20 cellular contexts compared by ENCODE assay signal in the genomic region with DNA sequence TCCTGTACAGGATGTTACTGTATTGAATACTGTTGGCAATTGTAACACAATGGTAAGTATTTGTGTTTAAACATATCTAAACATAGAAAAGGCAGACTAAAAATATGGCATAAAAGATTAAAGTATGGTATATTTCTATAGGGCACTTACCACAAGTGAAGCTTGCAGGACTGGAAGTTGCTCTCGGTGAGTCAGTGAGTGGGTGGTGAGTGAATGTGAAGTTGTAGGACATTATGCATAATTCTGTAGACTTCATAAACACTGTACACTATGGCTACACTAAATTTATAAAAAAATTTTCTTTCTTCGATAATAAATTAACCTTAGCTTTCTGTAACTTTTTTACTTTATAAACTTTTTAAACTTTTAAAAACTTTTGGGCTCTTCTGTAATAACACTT. TPM values are rescaled to one million over a fixed set of nuclear protein-coding genes. Genes with fewer than 3 reads are reported as not detected.
DNase-seq lines count a peak whose midpoint lies in the region; ATAC-seq, FAIRE-seq and TF ChIP-seq lines count a peak whose summit lies in the region.
"Had no signal": no experiment of that assay in that cellular context is flagged by ENCODE, and none has a peak within 500 bp of the region (broad histone marks: within the 10 kb centered on the region; RNA-seq: fewer than 3 reads in every experiment).

No MANE protein-coding gene starts in this region.

- TF ChIP-seq CTCF in K562 (IDR thresholded peaks at IDR 0.05 in 2 of 3, conservative IDR thresholded peaks at IDR 0.05 in 1 of 3; ENCODE audit: insufficient read depth in 2 of 3, low read depth in 1 of 3, low read length in 3 of 3) (no peak), foreskin keratinocyte (conservative IDR thresholded peaks at IDR 0.05) (no peak), type B pancreatic cell (conservative IDR thresholded peaks at IDR 0.05) (no peak)

- no peaks in the 10 kb centered on the region for H3K79me2 ChIP-seq in K562 (ENCODE audit: control insufficient read depth, insufficient read depth, low read length)

- H3K27me3 ChIP-seq in K562 (ENCODE audit: control insufficient read depth in 2 of 2, insufficient read depth in 2 of 2, low read length in 2 of 2) (peaks cover 9 to 12% of the 10 kb centered on the region in 2 experiments; a peak in 4 of 5 replicates), foreskin keratinocyte (no peaks in the 10 kb centered on the region)
- H3K27me3 ChIP-seq: BLaER1 had no signal

- no peak for TF ChIP-seq POLR2A in K562 (conservative IDR thresholded peaks at IDR 0.05)

- DNase-seq in stimulated activated CD4-positive, alpha-beta T cell treated with anti-CD3 and anti-CD28 coated beads, Interleukin-1b, Interleukin-23, amount 100 ng/mL, for 48 hours = peak; percentile 15
- DNase-seq in stimulated activated CD4-positive, alpha-beta T cell treated with anti-CD3 and anti-CD28 coated beads, Interleukin-4, amount 100 ng/mL, for 24 hours = no peak
- no peak for DNase-seq in K562 (ENCODE audit: extremely low read depth in 1 of 4, low spot score in 3 of 4)
- peak; percentile 6 to 20 for DNase-seq in foreskin keratinocyte
- no peak for DNase-seq in type B pancreatic cell (ENCODE audit: extremely low spot score, unreplicated experiment)
- no peak for DNase-seq in SHP77 treated with DMSO at 0.1 percent for 48 hours (lab: John Stamatoyannopoulos, UW)
- DNase-seq: CD4-positive, alpha-beta memory T cell; DMS153; HCEC 1CT; NCI-H1105 treated with DMSO at 0.1 percent for 48 hours; NCI-H187 treated with DMSO at 0.1 percent for 48 hours; NCI-H345; NCI-H524 treated with DMSO at 0.1 percent for 48 hours; PC-3 had no signal

- no peak for ATAC-seq in K562
- peak; percentile 62 for ATAC-seq in foreskin keratinocyte
- no peak for ATAC-seq in GM19395 (IDR thresholded peaks at IDR 0.05; ENCODE audit: unreplicated experiment)
- ATAC-seq: GM12878, GM23338, PC-3 had no signal

- no peak for TF ChIP-seq RAD21 in K562 (CRISPR knock-in tag; conservative IDR thresholded peaks at IDR 0.05 in 1 of 2, IDR thresholded peaks at IDR 0.05 in 1 of 2)

- 0% methylated on average over 2 of the region's 2 CpGs for WGBS in K562 (ENCODE audit: insufficient coverage, low coverage, missing lambda C conversion rate)

- no TSS peak for BruUV-seq in K562 (replicated peaks; lab: Mats Ljungman, UMichigan)

- no peaks in the 10 kb centered on the region for H3K4me1 Mint-ChIP-seq in type B pancreatic cell (ENCODE audit: unreplicated experiment)
- H3K4me1 Mint-ChIP-seq: GM23338 had no signal

- POLR2A ChIA-PET in K562 (lab: Yijun Ruan, JAX) = interaction anchor here (0.6 to 1.2 kb wide), 2 partner anchors 15 to 714 kb away, joined by 3 to 4 read pairs; no protein-coding TSS in a partner anchor

- FAIRE-seq in K562 (lab: Jason Lieb, UNC) = no peak
- FAIRE-seq: GM12878, GM19239 had no signal

- H3K4me3 Mint-ChIP-seq in type B pancreatic cell = no peak overlapping the region
- H3K4me3 Mint-ChIP-seq: CD4-positive, alpha-beta memory T cell; GM23338 had no signal

- H2AFZ ChIP-seq in K562 (ENCODE audit: low read depth, low read length) = no peak overlapping the region
- H2AFZ ChIP-seq: GM23338 had no signal

- no peaks in the 10 kb centered on the region for H3K9me1 ChIP-seq in K562 (ENCODE audit: control insufficient read depth, insufficient read depth, low read length)

- no peak overlapping the region for H3K4me3 ChIP-seq in K562
- H3K4me3 ChIP-seq: BLaER1, GM12878, GM23338 had no signal

- intact Hi-C loops in K562 (cut with micrococcal nuclease) = no loop called here

- CTCF ChIA-PET in K562 (lab: Yijun Ruan, JAX; ENCODE audit: low intra/inter-chr PET ratio) = no interaction called here

- H3K27ac Mint-ChIP-seq in type B pancreatic cell = no peak overlapping the region
- H3K27ac Mint-ChIP-seq: CD4-positive, alpha-beta memory T cell; GM23338 had no signal

- in situ Hi-C loops in K562 (cut with MboI) = no loop called here

- TF ChIP-seq EP300 in K562 (IDR thresholded peaks at IDR 0.05; ENCODE audit: low read length) = no peak

- no peak overlapping the region for H3K4me2 ChIP-seq in K562 (ENCODE audit: insufficient read depth, low read length)
- H3K4me2 ChIP-seq: BLaER1, GM23338 had no signal

- no peaks in the 10 kb centered on the region for H3K36me3 ChIP-seq in K562 (ENCODE audit: control insufficient read depth, insufficient read depth, low read length)
- H3K36me3 ChIP-seq: BLaER1 had no signal

- no peak overlapping the region for H3K9ac ChIP-seq in K562 (ENCODE audit: insufficient read depth in 1 of 2, low read depth in 2 of 2, low read length in 2 of 2)
- H3K9ac ChIP-seq: BLaER1 had no signal

- no peaks in the 10 kb centered on the region for H3K27me3 Mint-ChIP-seq in type B pancreatic cell

- H3K9me3 ChIP-seq in K562 (replicated peaks; ENCODE audit: control insufficient read depth, insufficient read depth, low read depth, low read length) = no peaks in the 10 kb centered on the region
- H3K9me3 ChIP-seq: BLaER1 had no signal

- H3K4me1 ChIP-seq in K562 (replicated peaks in 1 of 2; ENCODE audit: control insufficient read depth in 2 of 2, insufficient read depth in 2 of 2, low read length in 2 of 2) = no peaks in the 10 kb centered on the region
- H3K4me1 ChIP-seq in foreskin keratinocyte = peaks cover 4% of the 10 kb centered on the region

- H3K9me3 Mint-ChIP-seq in type B pancreatic cell = no peaks in the 10 kb centered on the region
- H3K9me3 Mint-ChIP-seq: GM23338 had no signal

- H3K27ac ChIP-seq in K562 (ENCODE audit: extremely low read depth, low read depth, low read length) (no peak overlapping the region), foreskin keratinocyte (no peak overlapping the region)
- H3K27ac ChIP-seq: BLaER1, RWPE1 had no signal

- H4K20me1 ChIP-seq in K562 (replicated peaks; ENCODE audit: control insufficient read depth, insufficient read depth, low read length) = no peaks in the 10 kb centered on the region
- H4K20me1 ChIP-seq: BLaER1 had no signal

- no peaks in the 10 kb centered on the region for H3K36me3 Mint-ChIP-seq in type B pancreatic cell
- H3K36me3 Mint-ChIP-seq: CD4-positive, alpha-beta memory T cell had no signal

TF ChIP-seq in K562, 482 proteins besides CTCF, POLR2A, EP300 and RAD21:
- TF ChIP-seq EGR1 (conservative IDR thresholded peaks at IDR 0.05) (peak; percentile 31), ZFP36 (IDR thresholded peaks at IDR 0.05; ENCODE audit: low read depth, low read length, partially characterized antibody) (no peak)
TF ChIP-seq in K562: peak in this region for 1.

RNA-seq across cellular contexts. Expression of a gene that starts 13.7 kb away (rescaled TPM):
- total RNA-seq in K562 (2011; cell fraction: chromatin; rRNA removed; ENCODE audit: low replicate concordance) = 1.6 and 2.5 TPM in 2 replicates
- total RNA-seq in K562 (2011; cell fraction: nucleolus; rRNA removed) = 1.4 and 2.3 TPM in 2 replicates
- 1.7 and 2.3 TPM in 2 replicates for total RNA-seq in K562 (2011; cell fraction: nucleoplasm; rRNA removed)
- total RNA-seq in K562 (2014; rRNA removed) (0.94 and 1.5 TPM in 2 replicates), K562 (2014; rRNA removed; fragmentation: Illumina TruSeq; extraction: Trizol) (0.26 and 0.36 TPM in 2 replicates), K562 (2015; rRNA removed; fragmentation: Illumina TruSeq; extraction: Trizol) (0.22 and 0.60 TPM in 2 replicates), K562 (2021) (2.2 and 2.3 TPM in 2 replicates), foreskin keratinocyte (4.4 and 4.8 TPM in 2 replicates), type B pancreatic cell (ENCODE audit: low replicate concordance) (14.0 and 20.8 TPM in 2 replicates)
- polyA plus RNA-seq in K562 (2011; rRNA removed) (0.18 and 0.41 TPM in 2 replicates), K562 (2014; fragmentation: Illumina TruSeq; extraction: Trizol) (1.3 and 1.4 TPM in 2 replicates), K562 (2014; fragmentation: Nextera tagmentation; extraction: Ambion mirVana) (under 1 TPM; 0.27 to 0.62 TPM), K562 (2014; rRNA removed) (0.52 and 0.58 TPM in 2 replicates), foreskin keratinocyte (3.6 and 3.9 TPM in 2 replicates)
- polyA plus RNA-seq in K562 (2011; cell fraction: cytosol; rRNA removed) = 0.25 and 0.70 TPM in 2 replicates
- 0.83 and 2.1 TPM in 2 replicates for polyA plus RNA-seq in K562 (2011; cell fraction: nucleus; rRNA removed)
- polyA plus RNA-seq in K562 (2012) = 1.4 and 2.9 TPM in 2 replicates
- 0.11 and 0.15 TPM in 2 replicates for polyA minus RNA-seq in K562 (2011; rRNA and poly(A)+ RNA removed)
- 0.73 and 0.95 TPM in 2 replicates for polyA minus RNA-seq in K562 (2011; cell fraction: cytosol; rRNA and poly(A)+ RNA removed)
- 0.40 and 1.1 TPM in 2 replicates for polyA minus RNA-seq in K562 (2011; cell fraction: nucleus; rRNA and poly(A)+ RNA removed)

Comparison
In these comparisons a context has a peak if more than half of its experiments do, and no peak if none do; other contexts are left out.
1. DNase-seq: peak in stimulated activated CD4-positive, alpha-beta T cell treated with anti-CD3 and anti-CD28 coated beads, Interleukin-1b, Interleukin-23, amount 100 ng/mL, for 48 hours (single experiment) and foreskin keratinocyte (2 of 2); none in stimulated activated CD4-positive, alpha-beta T cell treated with anti-CD3 and anti-CD28 coated beads, Interleukin-4, amount 100 ng/mL, for 24 hours (single experiment), K562 (0 of 4), type B pancreatic cell (single experiment) and SHP77 treated with DMSO at 0.1 percent for 48 hours (single experiment).